1 cellular context compared by ENCODE assay signal in the genomic region with DNA sequence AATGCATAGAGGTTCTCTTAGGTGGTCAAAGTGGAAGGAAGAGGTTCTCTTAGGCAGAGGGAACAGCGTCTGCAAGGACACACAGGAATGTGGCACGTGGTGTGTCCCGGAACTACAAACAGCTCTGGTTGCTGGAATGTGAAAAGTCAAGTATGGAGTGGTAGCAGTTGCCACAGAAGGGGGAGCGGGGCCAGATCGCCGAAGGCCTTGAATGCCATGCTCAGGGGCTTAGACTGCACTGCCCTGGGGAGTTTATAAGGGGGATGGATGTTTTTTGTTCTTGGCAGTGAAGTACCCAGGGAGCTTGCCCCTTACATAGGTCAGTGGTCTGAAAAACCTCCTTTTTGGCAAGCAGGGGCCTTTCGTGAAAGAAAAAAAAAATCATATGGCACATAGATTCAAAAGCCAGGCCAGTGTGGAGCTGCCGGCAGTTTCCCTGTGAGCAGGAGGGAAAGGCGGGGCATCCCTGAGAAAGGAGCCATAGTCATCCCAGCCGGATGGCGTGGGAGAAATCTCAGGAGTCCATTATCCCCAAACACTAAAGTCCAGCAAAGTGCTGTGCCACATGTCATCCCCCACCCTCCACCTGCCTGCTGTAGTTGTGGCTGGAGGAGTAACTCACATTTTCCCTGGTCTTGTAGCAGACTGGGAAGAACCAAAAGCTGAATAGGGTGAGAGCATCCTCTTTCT.
TF ChIP-seq lines count a peak whose summit lies in the region.

No MANE protein-coding gene starts in this region.

TF ChIP-seq in HepG2, 621 proteins besides CTCF, POLR2A, EP300 and RAD21 (continued from another document and continues in another):
- TF ChIP-seq PREB (CRISPR knock-in tag; IDR thresholded peaks at IDR 0.05) = no peak
- TF ChIP-seq, protein P1, sequence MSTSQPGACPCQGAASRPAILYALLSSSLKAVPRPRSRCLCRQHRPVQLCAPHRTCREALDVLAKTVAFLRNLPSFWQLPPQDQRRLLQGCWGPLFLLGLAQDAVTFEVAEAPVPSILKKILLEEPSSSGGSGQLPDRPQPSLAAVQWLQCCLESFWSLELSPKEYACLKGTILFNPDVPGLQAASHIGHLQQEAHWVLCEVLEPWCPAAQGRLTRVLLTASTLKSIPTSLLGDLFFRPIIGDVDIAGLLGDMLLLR (CRISPR knock-in tag; IDR thresholded peaks at IDR 0.05) = 0 out of 2 replicates have a peak, but pooled peaks have one; percentile 80
- TF ChIP-seq ZNF557 (CRISPR knock-in tag; IDR thresholded peaks at IDR 0.05) = no peak; the same call in 1 of the 2 replicates
- TF ChIP-seq ZEB1 (IDR thresholded peaks at IDR 0.05; ENCODE audit: insufficient replicate concordance, low read depth) = peak; percentile 46
- no peak for TF ChIP-seq ZNF446 (CRISPR knock-in tag; IDR thresholded peaks at IDR 0.05)
- 0 out of 2 replicates have a peak, but pooled peaks have one; percentile 17 for TF ChIP-seq SIN3A (IDR thresholded peaks at IDR 0.05; ENCODE audit: borderline replicate concordance, low read depth, low read length)
- TF ChIP-seq ZNF710 (CRISPR knock-in tag; IDR thresholded peaks at IDR 0.05; ENCODE audit: borderline replicate concordance) = 0 out of 2 replicates have a peak, but pooled peaks have one; percentile 19
- TF ChIP-seq ZNF546 (CRISPR knock-in tag; conservative IDR thresholded peaks at IDR 0.05) = no peak
- TF ChIP-seq TSC22D2 (CRISPR knock-in tag; IDR thresholded peaks at IDR 0.05; ENCODE audit: borderline replicate concordance) = no peak
- TF ChIP-seq TBX3 (IDR thresholded peaks at IDR 0.05; ENCODE audit: borderline replicate concordance) = peak; percentile 61; the same call in 1 of the 2 replicates
- TF ChIP-seq, protein P2, sequence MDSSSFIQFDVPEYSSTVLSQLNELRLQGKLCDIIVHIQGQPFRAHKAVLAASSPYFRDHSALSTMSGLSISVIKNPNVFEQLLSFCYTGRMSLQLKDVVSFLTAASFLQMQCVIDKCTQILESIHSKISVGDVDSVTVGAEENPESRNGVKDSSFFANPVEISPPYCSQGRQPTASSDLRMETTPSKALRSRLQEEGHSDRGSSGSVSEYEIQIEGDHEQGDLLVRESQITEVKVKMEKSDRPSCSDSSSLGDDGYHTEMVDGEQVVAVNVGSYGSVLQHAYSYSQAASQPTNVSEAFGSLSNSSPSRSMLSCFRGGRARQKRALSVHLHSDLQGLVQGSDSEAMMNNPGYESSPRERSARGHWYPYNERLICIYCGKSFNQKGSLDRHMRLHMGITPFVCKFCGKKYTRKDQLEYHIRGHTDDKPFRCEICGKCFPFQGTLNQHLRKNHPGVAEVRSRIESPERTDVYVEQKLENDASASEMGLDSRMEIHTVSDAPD (CRISPR knock-in tag; IDR thresholded peaks at IDR 0.05) = no peak
- TF ChIP-seq DNMT3B (CRISPR knock-in tag; conservative IDR thresholded peaks at IDR 0.05) = peak; percentile 81
- peak; percentile 7; the same call in 1 of the 2 replicates for TF ChIP-seq ZBTB2 (CRISPR knock-in tag; IDR thresholded peaks at IDR 0.05; ENCODE audit: low read depth)
- TF ChIP-seq SKIL (CRISPR knock-in tag; IDR thresholded peaks at IDR 0.05; ENCODE audit: borderline replicate concordance) = peak; percentile 0; the same call in 1 of the 2 replicates
- TF ChIP-seq AHDC1 (CRISPR knock-in tag; IDR thresholded peaks at IDR 0.05; ENCODE audit: borderline replicate concordance) = peak; percentile 30; the same call in 1 of the 2 replicates
- TF ChIP-seq IRF1 (CRISPR knock-in tag; IDR thresholded peaks at IDR 0.05; ENCODE audit: low read depth) = no peak
- TF ChIP-seq NFKBIZ (CRISPR knock-in tag; IDR thresholded peaks at IDR 0.05) = no peak; the same call in 1 of the 2 replicates
- TF ChIP-seq MXD4 (CRISPR knock-in tag; IDR thresholded peaks at IDR 0.05) = 0 out of 2 replicates have a peak, but pooled peaks have one; percentile 22
- TF ChIP-seq, protein P3, sequence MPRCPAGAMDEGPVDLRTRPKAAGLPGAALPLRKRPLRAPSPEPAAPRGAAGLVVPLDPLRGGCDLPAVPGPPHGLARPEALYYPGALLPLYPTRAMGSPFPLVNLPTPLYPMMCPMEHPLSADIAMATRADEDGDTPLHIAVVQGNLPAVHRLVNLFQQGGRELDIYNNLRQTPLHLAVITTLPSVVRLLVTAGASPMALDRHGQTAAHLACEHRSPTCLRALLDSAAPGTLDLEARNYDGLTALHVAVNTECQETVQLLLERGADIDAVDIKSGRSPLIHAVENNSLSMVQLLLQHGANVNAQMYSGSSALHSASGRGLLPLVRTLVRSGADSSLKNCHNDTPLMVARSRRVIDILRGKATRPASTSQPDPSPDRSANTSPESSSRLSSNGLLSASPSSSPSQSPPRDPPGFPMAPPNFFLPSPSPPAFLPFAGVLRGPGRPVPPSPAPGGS (CRISPR knock-in tag; IDR thresholded peaks at IDR 0.05) = 0 out of 2 replicates have a peak, but pooled peaks have one; percentile 1
- 0 out of 2 replicates have a peak, but pooled peaks have one; percentile 3 for TF ChIP-seq ZSCAN25 (CRISPR knock-in tag; IDR thresholded peaks at IDR 0.05)
- TF ChIP-seq ZKSCAN1 (IDR thresholded peaks at IDR 0.05; ENCODE audit: low read length) = 0 out of 2 replicates have a peak, but pooled peaks have one; percentile 15
- TF ChIP-seq CHD2 (IDR thresholded peaks at IDR 0.05; ENCODE audit: low read depth, low read length) = no peak
- TF ChIP-seq SAFB2 (CRISPR knock-in tag; IDR thresholded peaks at IDR 0.05; ENCODE audit: borderline replicate concordance, low read depth) = 0 out of 2 replicates have a peak, but pooled peaks have one; percentile 2
- peak; percentile 16; the same call in 1 of the 2 replicates for TF ChIP-seq KMT2A (CRISPR knock-in tag; IDR thresholded peaks at IDR 0.05)
- TF ChIP-seq CEBPG (CRISPR knock-in tag; IDR thresholded peaks at IDR 0.05) = 0 out of 2 replicates have a peak, but pooled peaks have one; percentile 3
- no peak for TF ChIP-seq ZNF33B (CRISPR knock-in tag; IDR thresholded peaks at IDR 0.05)
- TF ChIP-seq ZNF567 (CRISPR knock-in tag; IDR thresholded peaks at IDR 0.05; ENCODE audit: borderline replicate concordance) = no peak
- TF ChIP-seq ZNF260 (CRISPR knock-in tag; IDR thresholded peaks at IDR 0.05; ENCODE audit: borderline replicate concordance, low read depth) = no peak
- 0 out of 2 replicates have a peak, but pooled peaks have one; percentile 18 for TF ChIP-seq ETV6 (CRISPR knock-in tag; conservative IDR thresholded peaks at IDR 0.05)
- TF ChIP-seq, protein P4, sequence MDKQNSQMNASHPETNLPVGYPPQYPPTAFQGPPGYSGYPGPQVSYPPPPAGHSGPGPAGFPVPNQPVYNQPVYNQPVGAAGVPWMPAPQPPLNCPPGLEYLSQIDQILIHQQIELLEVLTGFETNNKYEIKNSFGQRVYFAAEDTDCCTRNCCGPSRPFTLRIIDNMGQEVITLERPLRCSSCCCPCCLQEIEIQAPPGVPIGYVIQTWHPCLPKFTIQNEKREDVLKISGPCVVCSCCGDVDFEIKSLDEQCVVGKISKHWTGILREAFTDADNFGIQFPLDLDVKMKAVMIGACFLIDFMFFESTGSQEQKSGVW (CRISPR knock-in tag; IDR thresholded peaks at IDR 0.05; ENCODE audit: borderline replicate concordance) = no peak
